8 cellular contexts compared by ENCODE assay signal in genomic region chr20:38034108-38034649, GRCh38. TPM values are rescaled to one million over a fixed set of nuclear protein-coding genes. Genes with fewer than 3 reads are reported as not detected.
A peak's percentile ranks its signal among the peaks of the same experiment; 100 is the strongest.
DNase-seq lines count a peak whose midpoint lies in the region; ATAC-seq, FAIRE-seq and TF ChIP-seq lines count a peak whose summit lies in the region.

No MANE protein-coding gene starts in this region.

- H3K9ac ChIP-seq in ES-I3 (ENCODE audit: low read depth, low read length), result peak overlapping the region; percentile 74
- peak overlapping the region; percentile 95 for H3K9ac ChIP-seq in astrocyte (ENCODE audit: low read length)

- no peaks in the 10 kb centered on the region for H3K27me3 Mint-ChIP-seq in astrocyte (ENCODE audit: low read depth, unreplicated experiment)

- FAIRE-seq in astrocyte (lab: Jason Lieb, UNC), result no peak

- peaks cover 95% of the 10 kb centered on the region for H3K79me2 ChIP-seq in astrocyte (ENCODE audit: insufficient read depth, low read length)

- H3K36me3 Mint-ChIP-seq in astrocyte (ENCODE audit: low read depth, unreplicated experiment), result peaks cover 13% of the 10 kb centered on the region

- H3K27me3 ChIP-seq in astrocyte (ENCODE audit: insufficient read depth, low read length), result no peaks in the 10 kb centered on the region
- no peaks in the 10 kb centered on the region for H3K27me3 ChIP-seq in tibial artery

- H3K4me1 Mint-ChIP-seq in astrocyte (ENCODE audit: low read depth, unreplicated experiment), result peaks cover 19% of the 10 kb centered on the region

- DNase-seq in astrocyte (ENCODE audit: low read depth) (no peak), left lobe of liver (ENCODE audit: low spot score) (no peak), tibial artery (no peak), cerebellar nuclear complex (lab: John Stamatoyannopoulos, UW) (no peak), NOMO-1 treated with DMSO at 0.1 percent for 48 hours (lab: John Stamatoyannopoulos, UW; ENCODE audit: unreplicated experiment) (no peak), NCI-H774 (lab: John Stamatoyannopoulos, UW) (no peak)

- H3K4me3 Mint-ChIP-seq in astrocyte (ENCODE audit: unreplicated experiment), result peak overlapping the region; percentile 98

- H3K9me3 ChIP-seq in ES-I3 (ENCODE audit: control insufficient read depth, insufficient read depth, low read length), result no peaks in the 10 kb centered on the region
- H3K9me3 ChIP-seq in astrocyte (ENCODE audit: insufficient read depth, low read depth, low read length), result no peaks in the 10 kb centered on the region
- H3K9me3 ChIP-seq in tibial artery, result no peaks in the 10 kb centered on the region

- peak overlapping the region; percentile 97 for H3K27ac Mint-ChIP-seq in astrocyte (ENCODE audit: unreplicated experiment)

- peaks cover 20% of the 10 kb centered on the region for H4K20me1 ChIP-seq in astrocyte (ENCODE audit: insufficient read depth, low read length)

- H3K4me3 ChIP-seq in astrocyte (ENCODE audit: insufficient read depth, low read depth, low read length), result peak overlapping the region; percentile 88
- H3K4me3 ChIP-seq in tibial artery, result peak overlapping the region; percentile 90 to 95

- ATAC-seq in HG03196 (IDR thresholded peaks at IDR 0.05; ENCODE audit: unreplicated experiment), result peak; percentile 9
- ATAC-seq in left lobe of liver, result peak; percentile 21

- peak overlapping the region; percentile 87 for H2AFZ ChIP-seq in astrocyte (ENCODE audit: low read depth, low read length)

- H3K4me2 ChIP-seq in astrocyte (ENCODE audit: low read length), result peak overlapping the region; percentile 99

- no peaks in the 10 kb centered on the region for H3K9me3 Mint-ChIP-seq in astrocyte (ENCODE audit: unreplicated experiment)

- TF ChIP-seq CTCF in astrocyte (IDR thresholded peaks at IDR 0.05; ENCODE audit: insufficient read depth, low read depth, low read length) (no peak), tibial artery (IDR thresholded peaks at IDR 0.05) (no peak)

- intact Hi-C loops in tibial artery (cut with DNase I; ENCODE audit: low total_unique reads), result no loop called here

- H3K27ac ChIP-seq in astrocyte (ENCODE audit: low read depth, low read length), result peak overlapping the region; percentile 92
- peak overlapping the region; percentile 90 to 94 for H3K27ac ChIP-seq in tibial artery

- H3K4me1 ChIP-seq in ES-I3 (ENCODE audit: insufficient read depth, low read length) (peaks cover 13% of the 10 kb centered on the region; the same call in 1 of the 2 replicates), astrocyte (ENCODE audit: insufficient read depth, low read length) (peaks cover 17% of the 10 kb centered on the region), tibial artery (peaks cover 0 to 58% (median 34%) of the 10 kb centered on the region in 4 donors)

- H3K36me3 ChIP-seq in ES-I3 (ENCODE audit: insufficient read depth, low read length) (peaks cover 12% of the 10 kb centered on the region), astrocyte (ENCODE audit: insufficient read depth, low read length) (peaks cover 3% of the 10 kb centered on the region), tibial artery (peaks cover 0 to 3% (median 0%) of the 10 kb centered on the region in 3 donors)

RNA-seq across cellular contexts. Expression of gene RPRD1B, which starts 0.6 kb away (rescaled TPM):
- total RNA-seq in astrocyte (20.7 and 21.6 TPM in 2 replicates), left lobe of liver (22.8 TPM)

RNA-seq across cellular contexts. Expression of gene TTI1, which starts 0.9 kb away (rescaled TPM):
- 13.4 and 16.9 TPM in 2 replicates for total RNA-seq in astrocyte
- 10.3 TPM for total RNA-seq in left lobe of liver
